ENCODE assay signal across 1 cellular context in the genomic region with DNA sequence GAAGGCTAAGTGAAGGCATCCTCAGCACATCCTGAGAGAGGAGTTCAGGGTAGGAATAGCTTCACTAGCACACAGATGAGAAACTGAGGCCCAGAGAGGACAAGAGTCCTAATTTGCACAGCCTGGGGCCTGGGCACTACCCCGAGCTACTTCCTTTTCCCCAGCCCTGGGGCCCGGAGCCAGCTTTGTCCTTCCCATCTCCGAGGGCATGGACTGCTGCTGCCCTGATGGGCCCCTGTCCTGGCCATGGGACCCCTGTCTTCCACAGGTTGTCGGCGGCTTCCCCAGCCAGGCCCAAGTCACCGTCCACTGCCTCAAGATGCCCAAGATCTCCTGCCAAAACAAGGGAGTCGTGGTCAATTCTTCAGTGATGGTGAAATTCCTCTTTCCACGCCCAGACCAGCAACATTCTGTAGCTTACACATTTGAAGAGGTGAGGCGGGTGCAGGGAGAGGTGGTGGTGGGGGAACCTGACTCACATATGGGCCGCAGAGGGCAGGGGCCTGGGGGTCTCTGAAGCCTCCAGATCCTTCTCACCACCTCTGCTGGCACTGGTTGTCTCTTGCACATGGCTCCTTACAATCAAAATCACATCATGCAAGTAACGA.
TF ChIP-seq lines count a peak whose summit lies in the region.

No MANE protein-coding gene starts in this region.

TF ChIP-seq in H1, 55 proteins besides CTCF, POLR2A, EP300 and RAD21:
- TF ChIP-seq BACH1 (IDR thresholded peaks at IDR 0.05; ENCODE audit: low read length) (no peak), TAF1 (IDR thresholded peaks at IDR 0.05; ENCODE audit: low read depth, low read length) (no peak), EGR1 (IDR thresholded peaks at IDR 0.05; ENCODE audit: borderline replicate concordance, low read depth, low read length) (no peak), POU5F1 (IDR thresholded peaks at IDR 0.05; ENCODE audit: low read depth, low read length) (no peak), RXRA (IDR thresholded peaks at IDR 0.05; ENCODE audit: insufficient read depth, low read depth, low read length) (no peak), TEAD4 (IDR thresholded peaks at IDR 0.05; ENCODE audit: low read depth, low read length) (no peak), TCF12 (IDR thresholded peaks at IDR 0.05; ENCODE audit: low read depth, low read length) (no peak), SAP30 (IDR thresholded peaks at IDR 0.05; ENCODE audit: insufficient read depth, insufficient replicate concordance, low read length) (no peak), SP2 (IDR thresholded peaks at IDR 0.05; ENCODE audit: low read length) (no peak), KDM5A (IDR thresholded peaks at IDR 0.05; ENCODE audit: low read length) (no peak), SIN3A (conservative IDR thresholded peaks at IDR 0.05 in 1 of 2, IDR thresholded peaks at IDR 0.05 in 1 of 2; ENCODE audit: low read depth in 1 of 2, low read length in 2 of 2) (no peak), CHD2 (IDR thresholded peaks at IDR 0.05; ENCODE audit: low read length) (no peak), RBBP5 (IDR thresholded peaks at IDR 0.05; ENCODE audit: borderline replicate concordance, low read depth, low read length) (no peak), RNF2 (IDR thresholded peaks at IDR 0.05; ENCODE audit: borderline replicate concordance, low read depth, low read length, missing control alignments, poor library complexity, severe bottlenecking) (no peak), NRF1 (IDR thresholded peaks at IDR 0.05; ENCODE audit: low read depth, low read length) (no peak), HDAC6 (IDR thresholded peaks at IDR 0.05; ENCODE audit: low read depth, low read length) (no peak), YY1 (IDR thresholded peaks at IDR 0.05; ENCODE audit: low read depth, low read length) (no peak), HDAC2 (IDR thresholded peaks at IDR 0.05; ENCODE audit: borderline replicate concordance in 1 of 2, low read depth in 2 of 2, low read length in 2 of 2) (no peak), ASH2L (IDR thresholded peaks at IDR 0.05; ENCODE audit: low read length) (no peak)
